9 cellular contexts compared by ENCODE assay signal in the genomic region with DNA sequence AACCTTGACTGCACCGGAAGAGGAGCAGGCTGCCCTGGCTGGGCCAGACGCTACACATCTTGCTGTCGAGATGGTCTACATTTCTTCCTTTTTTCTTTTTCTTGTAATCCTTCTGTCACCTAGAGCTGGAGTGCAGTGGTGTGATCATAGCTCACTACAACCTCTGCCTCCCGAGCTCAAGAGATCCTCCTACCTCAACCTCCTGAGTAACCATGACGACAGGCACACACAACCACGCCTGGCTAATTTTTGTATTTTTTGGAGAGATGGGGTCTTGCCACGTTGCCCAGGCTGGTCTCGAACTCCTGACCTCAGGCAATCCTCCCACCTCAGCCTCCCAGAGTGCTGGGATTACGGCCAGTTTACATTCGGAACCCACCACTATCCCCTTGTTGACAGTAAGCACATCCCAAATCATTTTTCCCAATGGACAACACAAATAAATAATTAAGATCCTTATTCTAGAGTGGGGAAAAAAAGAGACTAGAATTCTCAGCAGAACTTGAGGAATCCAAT.
DNase-seq lines count a peak whose midpoint lies in the region; ATAC-seq and TF ChIP-seq lines count a peak whose summit lies in the region.
"Had no signal": no experiment of that assay in that cellular context is flagged by ENCODE, and none has a peak within 500 bp of the region (broad histone marks: within the 10 kb centered on the region; RNA-seq: fewer than 3 reads in every experiment).

No MANE protein-coding gene starts in this region.

- H3K27ac Mint-ChIP-seq in activated CD8-positive, alpha-beta memory T cell treated with anti-CD3 and anti-CD28 coated beads, Interleukin-2, amount 10 ng/mL, durations not matched to agents 7 days and 5 days, result peak overlapping the region; percentile 83
- peak overlapping the region; percentile 70 for H3K27ac Mint-ChIP-seq in activated naive CD8-positive, alpha-beta T cell
- H3K27ac Mint-ChIP-seq in stimulated activated naive B cell treated with anti-CD40 and anti-IgM and Interleukin-4, amounts not matched to agents 10 μg/mL and 1 μg/mL and 100 μg/mL, for 72 hours, result peak overlapping the region; percentile 82

- no peak overlapping the region for H3K4me2 ChIP-seq in hepatocyte

- peaks cover 13% of the 10 kb centered on the region for H3K36me3 Mint-ChIP-seq in activated CD8-positive, alpha-beta memory T cell treated with anti-CD3 and anti-CD28 coated beads, Interleukin-2, amount 10 ng/mL, durations not matched to agents 7 days and 5 days
- no peaks in the 10 kb centered on the region for H3K36me3 Mint-ChIP-seq in activated naive CD8-positive, alpha-beta T cell
- peaks cover 12 to 29% of the 10 kb centered on the region in 2 donors for H3K36me3 Mint-ChIP-seq in stimulated activated naive B cell treated with anti-CD40 and anti-IgM and Interleukin-4, amounts not matched to agents 10 μg/mL and 1 μg/mL and 100 μg/mL, for 72 hours

- no peak overlapping the region for H3K9ac ChIP-seq in liver (ENCODE audit: low read depth in 1 of 2, low read length in 2 of 2)

- CTCF ChIA-PET in activated CD8-positive, alpha-beta memory T cell treated with anti-CD3 and anti-CD28 coated beads, Interleukin-2, amount 10 ng/mL, durations not matched to agents 7 days and 5 days (lab: Charles Lee), result interaction anchor here (1.4 kb wide), 1 partner anchor 51 kb away, joined by 3 read pairs; no protein-coding TSS in a partner anchor

- peak overlapping the region; percentile 7 for H3K4me3 Mint-ChIP-seq in activated CD8-positive, alpha-beta memory T cell treated with anti-CD3 and anti-CD28 coated beads, Interleukin-2, amount 10 ng/mL, durations not matched to agents 7 days and 5 days
- peak overlapping the region; percentile 76 for H3K4me3 Mint-ChIP-seq in activated naive CD8-positive, alpha-beta T cell
- H3K4me3 Mint-ChIP-seq in stimulated activated naive B cell treated with anti-CD40 and anti-IgM and Interleukin-4, amounts not matched to agents 10 μg/mL and 1 μg/mL and 100 μg/mL, for 72 hours, result peak overlapping the region; percentile 42 to 55

- DNase-seq in activated CD8-positive, alpha-beta memory T cell treated with anti-CD3 and anti-CD28 coated beads, Interleukin-2, amount 10 ng/mL, durations not matched to agents 7 days and 5 days, result no peak
- DNase-seq in activated CD8-positive, alpha-beta memory T cell treated with anti-CD3 and anti-CD28 coated beads, Interleukin-2, amount 50 U/mL, for 48 hours, result no peak
- DNase-seq in stimulated activated naive B cell treated with anti-CD40 and anti-IgM and Interleukin-4, amounts not matched to agents 10 μg/mL and 1 μg/mL and 100 μg/mL, for 72 hours, result no peak
- DNase-seq in NCI-H226 (no peak), hepatocyte (ENCODE audit: low spot score) (no peak)
- DNase-seq: NCI-H748 treated with DMSO at 0.1 percent for 48 hours had no signal

- H3K9me3 ChIP-seq in liver (ENCODE audit: control insufficient read depth in 4 of 4, low read length in 3 of 4) (no peaks in the 10 kb centered on the region), hepatocyte (ENCODE audit: low read depth) (no peaks in the 10 kb centered on the region)

- H3K4me1 Mint-ChIP-seq in activated CD8-positive, alpha-beta memory T cell treated with anti-CD3 and anti-CD28 coated beads, Interleukin-2, amount 10 ng/mL, durations not matched to agents 7 days and 5 days, result peaks cover 82% of the 10 kb centered on the region
- H3K4me1 Mint-ChIP-seq in activated naive CD8-positive, alpha-beta T cell (ENCODE audit: low read depth), result peaks cover 82% of the 10 kb centered on the region
- H3K4me1 Mint-ChIP-seq in stimulated activated naive B cell treated with anti-CD40 and anti-IgM and Interleukin-4, amounts not matched to agents 10 μg/mL and 1 μg/mL and 100 μg/mL, for 72 hours, result peaks cover 65 to 85% of the 10 kb centered on the region in 2 donors

- H2AFZ ChIP-seq in hepatocyte, result no peak overlapping the region

- no peaks in the 10 kb centered on the region for H3K9me2 ChIP-seq in hepatocyte (replicated peaks; ENCODE audit: insufficient read depth)

- H3K36me3 ChIP-seq in liver (ENCODE audit: control insufficient read depth in 4 of 4, insufficient read depth in 3 of 4, low read depth in 1 of 4, low read length in 3 of 4), result no peaks in the 10 kb centered on the region
- H3K36me3 ChIP-seq in hepatocyte (replicated peaks; ENCODE audit: insufficient read depth, low read depth), result no peaks in the 10 kb centered on the region

- no peak for TF ChIP-seq RAD21 in liver (IDR thresholded peaks at IDR 0.05)

- TF ChIP-seq CTCF in liver (IDR thresholded peaks at IDR 0.05; ENCODE audit: low read depth, low read length, missing input control) (no peak), hepatocyte (IDR thresholded peaks at IDR 0.05; ENCODE audit: poor library complexity) (no peak)

- peak; percentile 2 for ATAC-seq in activated CD8-positive, alpha-beta memory T cell treated with anti-CD3 and anti-CD28 coated beads, Interleukin-2, amount 10 ng/mL, durations not matched to agents 7 days and 5 days
- ATAC-seq in stimulated activated naive B cell treated with anti-CD40 and anti-IgM and Interleukin-4, amounts not matched to agents 10 μg/mL and 1 μg/mL and 100 μg/mL, for 72 hours (replicated peaks), result no peak
- no peak for ATAC-seq in HG02763 (IDR thresholded peaks at IDR 0.05; ENCODE audit: unreplicated experiment)

- no peaks in the 10 kb centered on the region for H3K9me3 Mint-ChIP-seq in activated CD8-positive, alpha-beta memory T cell treated with anti-CD3 and anti-CD28 coated beads, Interleukin-2, amount 10 ng/mL, durations not matched to agents 7 days and 5 days (ENCODE audit: low read depth)
- no peaks in the 10 kb centered on the region for H3K9me3 Mint-ChIP-seq in activated naive CD8-positive, alpha-beta T cell (ENCODE audit: low read depth)
- H3K9me3 Mint-ChIP-seq in stimulated activated naive B cell treated with anti-CD40 and anti-IgM and Interleukin-4, amounts not matched to agents 10 μg/mL and 1 μg/mL and 100 μg/mL, for 72 hours, result no peaks in the 10 kb centered on the region

- peaks cover 97% of the 10 kb centered on the region for H3K79me2 ChIP-seq in hepatocyte

- 71% methylated on average over 10 of the region's 10 CpGs for WGBS in liver
- 85% methylated on average over 10 of the region's 10 CpGs for WGBS in hepatocyte (ENCODE audit: low lambda C conversion rate, missing lambda C conversion rate)

- H3K4me3 ChIP-seq in liver (ENCODE audit: low read depth in 1 of 3, low read length in 3 of 3), result no peak overlapping the region
- H3K4me3 ChIP-seq in hepatocyte, result no peak overlapping the region

- H4K20me1 ChIP-seq in hepatocyte (ENCODE audit: insufficient read depth, poor library complexity, severe bottlenecking), result peaks cover 98% of the 10 kb centered on the region

- H3K4me1 ChIP-seq in liver (ENCODE audit: control insufficient read depth in 4 of 4, insufficient read depth in 4 of 4, low read length in 3 of 4) (peaks cover 24 to 86% (median 81%) of the 10 kb centered on the region in 4 donors), hepatocyte (ENCODE audit: insufficient read depth) (peaks cover 55% of the 10 kb centered on the region)

- no peaks in the 10 kb centered on the region for H3K27me3 Mint-ChIP-seq in activated CD8-positive, alpha-beta memory T cell treated with anti-CD3 and anti-CD28 coated beads, Interleukin-2, amount 10 ng/mL, durations not matched to agents 7 days and 5 days
- no peaks in the 10 kb centered on the region for H3K27me3 Mint-ChIP-seq in activated naive CD8-positive, alpha-beta T cell
- no peaks in the 10 kb centered on the region for H3K27me3 Mint-ChIP-seq in stimulated activated naive B cell treated with anti-CD40 and anti-IgM and Interleukin-4, amounts not matched to agents 10 μg/mL and 1 μg/mL and 100 μg/mL, for 72 hours

- no peaks in the 10 kb centered on the region for H3K27me3 ChIP-seq in liver (ENCODE audit: control insufficient read depth in 4 of 4, insufficient read depth in 4 of 4, low read length in 3 of 4)
- no peaks in the 10 kb centered on the region for H3K27me3 ChIP-seq in hepatocyte

- H3K27ac ChIP-seq in liver (ENCODE audit: low read depth in 1 of 2, low read length in 2 of 2), result peak overlapping the region; percentile 63 to 71
- H3K27ac ChIP-seq in hepatocyte, result no peak overlapping the region

TF ChIP-seq in liver, 16 proteins besides CTCF, POLR2A, EP300 and RAD21:
- no peak for TF ChIP-seq TAF1 (conservative IDR thresholded peaks at IDR 0.05)

Comparison
In these comparisons a context has a peak if more than half of its experiments do, and no peak if none do; other contexts are left out.
1. H3K4me3 Mint-ChIP-seq: peak in every context shown above with its lines; median percentile 76 in activated naive CD8-positive, alpha-beta T cell; 48 in stimulated activated naive B cell treated with anti-CD40 and anti-IgM and Interleukin-4, amounts not matched to agents 10 μg/mL and 1 μg/mL and 100 μg/mL, for 72 hours; 7 in activated CD8-positive, alpha-beta memory T cell treated with anti-CD3 and anti-CD28 coated beads, Interleukin-2, amount 10 ng/mL, durations not matched to agents 7 days and 5 days.